In genomic region chr7:100626055-100626454, GRCh38 we compare ENCODE assay signal across 1 cellular context.
TF ChIP-seq lines count a peak whose summit lies in the region.

No MANE protein-coding gene starts in this region.

TF ChIP-seq in K562, 482 proteins besides CTCF, POLR2A, EP300 and RAD21 (continued from another document and continues in another):
- no peak for TF ChIP-seq U2AF1 (optimal IDR thresholded peaks at IDR 0.05; ENCODE audit: low read depth, low read length)
- TF ChIP-seq ZMIZ1 (IDR thresholded peaks at IDR 0.05; ENCODE audit: low read depth in 2 of 2, low read length in 2 of 2): no peak
- TF ChIP-seq HINFP (tag; conservative IDR thresholded peaks at IDR 0.05; ENCODE audit: low read depth): no peak
- no peak for TF ChIP-seq ZNF184 (CRISPR knock-in tag; IDR thresholded peaks at IDR 0.05)
- no peak for TF ChIP-seq TAF7 (tag; IDR thresholded peaks at IDR 0.05)
- no peak for TF ChIP-seq ZNF584 (CRISPR knock-in tag; IDR thresholded peaks at IDR 0.05; ENCODE audit: low read depth)
- no peak for TF ChIP-seq ZBTB2 (IDR thresholded peaks at IDR 0.05)
- TF ChIP-seq ZNF512 (tag; IDR thresholded peaks at IDR 0.05): no peak
- TF ChIP-seq RB1 (IDR thresholded peaks at IDR 0.05; ENCODE audit: low read depth): no peak
- no peak for TF ChIP-seq E2F5 (CRISPR knock-in tag; IDR thresholded peaks at IDR 0.05)
- no peak for TF ChIP-seq BRF1 (IDR thresholded peaks at IDR 0.05; ENCODE audit: borderline replicate concordance, extremely low read depth, insufficient read length)
- peak; percentile 63; the same call in 1 of the 2 replicates for TF ChIP-seq ADNP (tag; IDR thresholded peaks at IDR 0.05)
- TF ChIP-seq DPF2 (IDR thresholded peaks at IDR 0.05): 0 out of 2 replicates have a peak, but pooled peaks have one; percentile 16
- no peak for TF ChIP-seq HMG20A (CRISPR knock-in tag; conservative IDR thresholded peaks at IDR 0.05)
- no peak for TF ChIP-seq SMAD3 (CRISPR knock-in tag; conservative IDR thresholded peaks at IDR 0.05)
- TF ChIP-seq TAF15 (IDR thresholded peaks at IDR 0.05; ENCODE audit: low read depth, low read length): no peak
- TF ChIP-seq HDGF (IDR thresholded peaks at IDR 0.05): no peak
- TF ChIP-seq BRF2 (IDR thresholded peaks at IDR 0.05; ENCODE audit: borderline replicate concordance, insufficient read depth, insufficient read length): no peak
- TF ChIP-seq RERE (CRISPR knock-in tag; IDR thresholded peaks at IDR 0.05; ENCODE audit: borderline replicate concordance): no peak
- no peak for TF ChIP-seq MEIS2 (IDR thresholded peaks at IDR 0.05; ENCODE audit: partially characterized antibody)
- TF ChIP-seq PHF21A (IDR thresholded peaks at IDR 0.05; ENCODE audit: borderline replicate concordance, low read depth): 0 out of 2 replicates have a peak, but pooled peaks have one; percentile 42
- no peak for TF ChIP-seq DDX20 (tag; IDR thresholded peaks at IDR 0.05; ENCODE audit: low read depth)
- no peak for TF ChIP-seq EWSR1 (IDR thresholded peaks at IDR 0.05; ENCODE audit: borderline replicate concordance, low read depth, partially characterized antibody)
- no peak for TF ChIP-seq THAP12 (CRISPR knock-in tag; IDR thresholded peaks at IDR 0.05)
- TF ChIP-seq CTCFL (IDR thresholded peaks at IDR 0.05; ENCODE audit: borderline replicate concordance, insufficient read depth, low read depth, low read length, poor library complexity, severe bottlenecking): no peak
- TF ChIP-seq RBM22 (IDR thresholded peaks at IDR 0.05; ENCODE audit: low read depth, low read length, poor library complexity, severe bottlenecking): no peak
- no peak for TF ChIP-seq CEBPZ (IDR thresholded peaks at IDR 0.05; ENCODE audit: borderline replicate concordance, low read depth, low read length)
- no peak for TF ChIP-seq JUN (IDR thresholded peaks at IDR 0.05; ENCODE audit: borderline replicate concordance, low read depth, low read length)
- no peak for TF ChIP-seq JUN (CRISPR knock-in tag; IDR thresholded peaks at IDR 0.05; ENCODE audit: borderline replicate concordance)
